ENCODE assay signal across 1 cellular context in the genomic region with DNA sequence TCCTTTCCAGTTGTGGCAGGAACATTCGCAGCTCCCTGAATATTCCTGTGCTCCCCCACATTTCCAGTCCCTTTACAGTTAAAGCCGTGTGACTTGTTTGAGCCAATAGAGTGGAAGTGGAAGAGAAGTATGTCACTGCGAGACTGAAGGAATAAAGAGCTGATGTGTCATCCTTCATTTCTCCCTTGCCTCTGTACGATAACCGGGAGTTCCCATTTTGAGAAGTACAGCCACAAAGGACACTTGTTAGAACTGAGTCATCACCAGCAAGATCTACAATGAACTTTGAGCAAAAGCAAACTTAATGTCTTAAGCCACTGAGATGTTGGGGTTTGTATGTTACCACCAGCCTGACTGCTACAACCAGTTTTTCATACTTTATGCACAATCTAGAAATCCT.
A peak's percentile ranks its signal among the peaks of the same experiment; 100 is the strongest.
TF ChIP-seq lines count a peak whose summit lies in the region.

No MANE protein-coding gene starts in this region.

TF ChIP-seq in K562, 482 proteins besides CTCF, POLR2A, EP300 and RAD21 (continued from another document and continues in another):
- TF ChIP-seq, protein P1, sequence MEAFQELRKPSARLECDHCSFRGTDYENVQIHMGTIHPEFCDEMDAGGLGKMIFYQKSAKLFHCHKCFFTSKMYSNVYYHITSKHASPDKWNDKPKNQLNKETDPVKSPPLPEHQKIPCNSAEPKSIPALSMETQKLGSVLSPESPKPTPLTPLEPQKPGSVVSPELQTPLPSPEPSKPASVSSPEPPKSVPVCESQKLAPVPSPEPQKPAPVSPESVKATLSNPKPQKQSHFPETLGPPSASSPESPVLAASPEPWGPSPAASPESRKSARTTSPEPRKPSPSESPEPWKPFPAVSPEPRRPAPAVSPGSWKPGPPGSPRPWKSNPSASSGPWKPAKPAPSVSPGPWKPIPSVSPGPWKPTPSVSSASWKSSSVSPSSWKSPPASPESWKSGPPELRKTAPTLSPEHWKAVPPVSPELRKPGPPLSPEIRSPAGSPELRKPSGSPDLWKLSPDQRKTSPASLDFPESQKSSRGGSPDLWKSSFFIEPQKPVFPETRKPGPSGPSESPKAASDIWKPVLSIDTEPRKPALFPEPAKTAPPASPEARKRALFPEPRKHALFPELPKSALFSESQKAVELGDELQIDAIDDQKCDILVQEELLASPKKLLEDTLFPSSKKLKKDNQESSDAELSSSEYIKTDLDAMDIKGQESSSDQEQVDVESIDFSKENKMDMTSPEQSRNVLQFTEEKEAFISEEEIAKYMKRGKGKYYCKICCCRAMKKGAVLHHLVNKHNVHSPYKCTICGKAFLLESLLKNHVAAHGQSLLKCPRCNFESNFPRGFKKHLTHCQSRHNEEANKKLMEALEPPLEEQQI (IDR thresholded peaks at IDR 0.05): no peak
- TF ChIP-seq, protein P2, sequence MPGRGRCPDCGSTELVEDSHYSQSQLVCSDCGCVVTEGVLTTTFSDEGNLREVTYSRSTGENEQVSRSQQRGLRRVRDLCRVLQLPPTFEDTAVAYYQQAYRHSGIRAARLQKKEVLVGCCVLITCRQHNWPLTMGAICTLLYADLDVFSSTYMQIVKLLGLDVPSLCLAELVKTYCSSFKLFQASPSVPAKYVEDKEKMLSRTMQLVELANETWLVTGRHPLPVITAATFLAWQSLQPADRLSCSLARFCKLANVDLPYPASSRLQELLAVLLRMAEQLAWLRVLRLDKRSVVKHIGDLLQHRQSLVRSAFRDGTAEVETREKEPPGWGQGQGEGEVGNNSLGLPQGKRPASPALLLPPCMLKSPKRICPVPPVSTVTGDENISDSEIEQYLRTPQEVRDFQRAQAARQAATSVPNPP (IDR thresholded peaks at IDR 0.05; ENCODE audit: borderline replicate concordance, insufficient read depth, insufficient read length): no peak
- TF ChIP-seq RBM25 (IDR thresholded peaks at IDR 0.05; ENCODE audit: low read depth, low read length, severe bottlenecking) (peak; percentile 39), SOX6 (IDR thresholded peaks at IDR 0.05) (peak; percentile 12; the same call in 1 of the 2 replicates), FOS (IDR thresholded peaks at IDR 0.05; ENCODE audit: extremely low read depth, insufficient read length) (no peak), MCM2 (IDR thresholded peaks at IDR 0.05; ENCODE audit: low read depth) (no peak), PTRF (tag; IDR thresholded peaks at IDR 0.05) (no peak), MEIS2 (IDR thresholded peaks at IDR 0.05; ENCODE audit: partially characterized antibody) (peak; percentile 18), ZNF263 (CRISPR knock-in tag; IDR thresholded peaks at IDR 0.05; ENCODE audit: borderline replicate concordance) (no peak), ATF7 (IDR thresholded peaks at IDR 0.05) (0 out of 2 replicates have a peak, but pooled peaks have one; percentile 14), CREM (IDR thresholded peaks at IDR 0.05; ENCODE audit: low read depth) (0 out of 2 replicates have a peak, but pooled peaks have one; percentile 23), ZNF232 (CRISPR knock-in tag; IDR thresholded peaks at IDR 0.05) (no peak), ZNF766 (CRISPR knock-in tag; conservative IDR thresholded peaks at IDR 0.05) (no peak), FOXJ2 (tag; IDR thresholded peaks at IDR 0.05) (no peak), HLTF (IDR thresholded peaks at IDR 0.05) (no peak), NFE2 (IDR thresholded peaks at IDR 0.05; ENCODE audit: low read depth) (peak; percentile 59; the same call in 1 of the 2 replicates), SPI1 (IDR thresholded peaks at IDR 0.05; ENCODE audit: borderline replicate concordance, low read depth, low read length) (peak; percentile 71; the same call in 1 of the 2 replicates), CSDE1 (IDR thresholded peaks at IDR 0.05) (no peak), FOSL1 (tag; conservative IDR thresholded peaks at IDR 0.05) (peak; percentile 77), CTBP1 (IDR thresholded peaks at IDR 0.05; ENCODE audit: borderline replicate concordance) (0 out of 2 replicates have a peak, but pooled peaks have one; percentile 15), KLF1 (tag; IDR thresholded peaks at IDR 0.05) (no peak), RBM39 (optimal IDR thresholded peaks at IDR 0.05; ENCODE audit: low read depth, low read length) (no peak), ZNF77 (CRISPR knock-in tag; IDR thresholded peaks at IDR 0.05) (no peak), ZNF695 (CRISPR knock-in tag; IDR thresholded peaks at IDR 0.05) (no peak), COPS2 (conservative IDR thresholded peaks at IDR 0.05) (no peak), PCBP2 (IDR thresholded peaks at IDR 0.05; ENCODE audit: low read depth, low read length, poor library complexity, severe bottlenecking) (no peak), MED1 (CRISPR knock-in tag; IDR thresholded peaks at IDR 0.05; ENCODE audit: borderline replicate concordance) (no peak), NFYB (IDR thresholded peaks at IDR 0.05; ENCODE audit: extremely low read depth, insufficient read length) (peak; percentile 88)
- TF ChIP-seq, protein P3, sequence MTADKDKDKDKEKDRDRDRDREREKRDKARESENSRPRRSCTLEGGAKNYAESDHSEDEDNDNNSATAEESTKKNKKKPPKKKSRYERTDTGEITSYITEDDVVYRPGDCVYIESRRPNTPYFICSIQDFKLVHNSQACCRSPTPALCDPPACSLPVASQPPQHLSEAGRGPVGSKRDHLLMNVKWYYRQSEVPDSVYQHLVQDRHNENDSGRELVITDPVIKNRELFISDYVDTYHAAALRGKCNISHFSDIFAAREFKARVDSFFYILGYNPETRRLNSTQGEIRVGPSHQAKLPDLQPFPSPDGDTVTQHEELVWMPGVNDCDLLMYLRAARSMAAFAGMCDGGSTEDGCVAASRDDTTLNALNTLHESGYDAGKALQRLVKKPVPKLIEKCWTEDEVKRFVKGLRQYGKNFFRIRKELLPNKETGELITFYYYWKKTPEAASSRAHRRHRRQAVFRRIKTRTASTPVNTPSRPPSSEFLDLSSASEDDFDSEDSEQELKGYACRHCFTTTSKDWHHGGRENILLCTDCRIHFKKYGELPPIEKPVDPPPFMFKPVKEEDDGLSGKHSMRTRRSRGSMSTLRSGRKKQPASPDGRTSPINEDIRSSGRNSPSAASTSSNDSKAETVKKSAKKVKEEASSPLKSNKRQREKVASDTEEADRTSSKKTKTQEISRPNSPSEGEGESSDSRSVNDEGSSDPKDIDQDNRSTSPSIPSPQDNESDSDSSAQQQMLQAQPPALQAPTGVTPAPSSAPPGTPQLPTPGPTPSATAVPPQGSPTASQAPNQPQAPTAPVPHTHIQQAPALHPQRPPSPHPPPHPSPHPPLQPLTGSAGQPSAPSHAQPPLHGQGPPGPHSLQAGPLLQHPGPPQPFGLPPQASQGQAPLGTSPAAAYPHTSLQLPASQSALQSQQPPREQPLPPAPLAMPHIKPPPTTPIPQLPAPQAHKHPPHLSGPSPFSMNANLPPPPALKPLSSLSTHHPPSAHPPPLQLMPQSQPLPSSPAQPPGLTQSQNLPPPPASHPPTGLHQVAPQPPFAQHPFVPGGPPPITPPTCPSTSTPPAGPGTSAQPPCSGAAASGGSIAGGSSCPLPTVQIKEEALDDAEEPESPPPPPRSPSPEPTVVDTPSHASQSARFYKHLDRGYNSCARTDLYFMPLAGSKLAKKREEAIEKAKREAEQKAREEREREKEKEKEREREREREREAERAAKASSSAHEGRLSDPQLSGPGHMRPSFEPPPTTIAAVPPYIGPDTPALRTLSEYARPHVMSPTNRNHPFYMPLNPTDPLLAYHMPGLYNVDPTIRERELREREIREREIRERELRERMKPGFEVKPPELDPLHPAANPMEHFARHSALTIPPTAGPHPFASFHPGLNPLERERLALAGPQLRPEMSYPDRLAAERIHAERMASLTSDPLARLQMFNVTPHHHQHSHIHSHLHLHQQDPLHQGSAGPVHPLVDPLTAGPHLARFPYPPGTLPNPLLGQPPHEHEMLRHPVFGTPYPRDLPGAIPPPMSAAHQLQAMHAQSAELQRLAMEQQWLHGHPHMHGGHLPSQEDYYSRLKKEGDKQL (CRISPR knock-in tag; IDR thresholded peaks at IDR 0.05; ENCODE audit: borderline replicate concordance): no peak
- TF ChIP-seq, protein P4, sequence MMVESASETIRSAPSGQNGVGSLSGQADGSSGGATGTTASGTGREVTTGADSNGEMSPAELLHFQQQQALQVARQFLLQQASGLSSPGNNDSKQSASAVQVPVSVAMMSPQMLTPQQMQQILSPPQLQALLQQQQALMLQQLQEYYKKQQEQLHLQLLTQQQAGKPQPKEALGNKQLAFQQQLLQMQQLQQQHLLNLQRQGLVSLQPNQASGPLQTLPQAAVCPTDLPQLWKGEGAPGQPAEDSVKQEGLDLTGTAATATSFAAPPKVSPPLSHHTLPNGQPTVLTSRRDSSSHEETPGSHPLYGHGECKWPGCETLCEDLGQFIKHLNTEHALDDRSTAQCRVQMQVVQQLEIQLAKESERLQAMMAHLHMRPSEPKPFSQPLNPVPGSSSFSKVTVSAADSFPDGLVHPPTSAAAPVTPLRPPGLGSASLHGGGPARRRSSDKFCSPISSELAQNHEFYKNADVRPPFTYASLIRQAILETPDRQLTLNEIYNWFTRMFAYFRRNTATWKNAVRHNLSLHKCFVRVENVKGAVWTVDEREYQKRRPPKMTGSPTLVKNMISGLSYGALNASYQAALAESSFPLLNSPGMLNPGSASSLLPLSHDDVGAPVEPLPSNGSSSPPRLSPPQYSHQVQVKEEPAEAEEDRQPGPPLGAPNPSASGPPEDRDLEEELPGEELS (CRISPR knock-in tag; IDR thresholded peaks at IDR 0.05; ENCODE audit: borderline replicate concordance): no peak
- TF ChIP-seq, protein P5, sequence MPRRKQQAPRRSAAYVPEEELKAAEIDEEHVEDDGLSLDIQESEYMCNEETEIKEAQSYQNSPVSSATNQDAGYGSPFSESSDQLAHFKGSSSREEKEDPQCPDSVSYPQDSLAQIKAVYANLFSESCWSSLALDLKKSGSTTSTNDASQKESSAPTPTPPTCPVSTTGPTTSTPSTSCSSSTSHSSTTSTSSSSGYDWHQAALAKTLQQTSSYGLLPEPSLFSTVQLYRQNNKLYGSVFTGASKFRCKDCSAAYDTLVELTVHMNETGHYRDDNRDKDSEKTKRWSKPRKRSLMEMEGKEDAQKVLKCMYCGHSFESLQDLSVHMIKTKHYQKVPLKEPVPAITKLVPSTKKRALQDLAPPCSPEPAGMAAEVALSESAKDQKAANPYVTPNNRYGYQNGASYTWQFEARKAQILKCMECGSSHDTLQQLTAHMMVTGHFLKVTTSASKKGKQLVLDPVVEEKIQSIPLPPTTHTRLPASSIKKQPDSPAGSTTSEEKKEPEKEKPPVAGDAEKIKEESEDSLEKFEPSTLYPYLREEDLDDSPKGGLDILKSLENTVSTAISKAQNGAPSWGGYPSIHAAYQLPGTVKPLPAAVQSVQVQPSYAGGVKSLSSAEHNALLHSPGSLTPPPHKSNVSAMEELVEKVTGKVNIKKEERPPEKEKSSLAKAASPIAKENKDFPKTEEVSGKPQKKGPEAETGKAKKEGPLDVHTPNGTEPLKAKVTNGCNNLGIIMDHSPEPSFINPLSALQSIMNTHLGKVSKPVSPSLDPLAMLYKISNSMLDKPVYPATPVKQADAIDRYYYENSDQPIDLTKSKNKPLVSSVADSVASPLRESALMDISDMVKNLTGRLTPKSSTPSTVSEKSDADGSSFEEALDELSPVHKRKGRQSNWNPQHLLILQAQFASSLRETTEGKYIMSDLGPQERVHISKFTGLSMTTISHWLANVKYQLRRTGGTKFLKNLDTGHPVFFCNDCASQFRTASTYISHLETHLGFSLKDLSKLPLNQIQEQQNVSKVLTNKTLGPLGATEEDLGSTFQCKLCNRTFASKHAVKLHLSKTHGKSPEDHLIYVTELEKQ (CRISPR knock-in tag; IDR thresholded peaks at IDR 0.05): no peak
- TF ChIP-seq, protein P6, sequence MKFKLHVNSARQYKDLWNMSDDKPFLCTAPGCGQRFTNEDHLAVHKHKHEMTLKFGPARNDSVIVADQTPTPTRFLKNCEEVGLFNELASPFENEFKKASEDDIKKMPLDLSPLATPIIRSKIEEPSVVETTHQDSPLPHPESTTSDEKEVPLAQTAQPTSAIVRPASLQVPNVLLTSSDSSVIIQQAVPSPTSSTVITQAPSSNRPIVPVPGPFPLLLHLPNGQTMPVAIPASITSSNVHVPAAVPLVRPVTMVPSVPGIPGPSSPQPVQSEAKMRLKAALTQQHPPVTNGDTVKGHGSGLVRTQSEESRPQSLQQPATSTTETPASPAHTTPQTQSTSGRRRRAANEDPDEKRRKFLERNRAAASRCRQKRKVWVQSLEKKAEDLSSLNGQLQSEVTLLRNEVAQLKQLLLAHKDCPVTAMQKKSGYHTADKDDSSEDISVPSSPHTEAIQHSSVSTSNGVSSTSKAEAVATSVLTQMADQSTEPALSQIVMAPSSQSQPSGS (CRISPR knock-in tag; IDR thresholded peaks at IDR 0.05): no peak
- TF ChIP-seq, protein P7, sequence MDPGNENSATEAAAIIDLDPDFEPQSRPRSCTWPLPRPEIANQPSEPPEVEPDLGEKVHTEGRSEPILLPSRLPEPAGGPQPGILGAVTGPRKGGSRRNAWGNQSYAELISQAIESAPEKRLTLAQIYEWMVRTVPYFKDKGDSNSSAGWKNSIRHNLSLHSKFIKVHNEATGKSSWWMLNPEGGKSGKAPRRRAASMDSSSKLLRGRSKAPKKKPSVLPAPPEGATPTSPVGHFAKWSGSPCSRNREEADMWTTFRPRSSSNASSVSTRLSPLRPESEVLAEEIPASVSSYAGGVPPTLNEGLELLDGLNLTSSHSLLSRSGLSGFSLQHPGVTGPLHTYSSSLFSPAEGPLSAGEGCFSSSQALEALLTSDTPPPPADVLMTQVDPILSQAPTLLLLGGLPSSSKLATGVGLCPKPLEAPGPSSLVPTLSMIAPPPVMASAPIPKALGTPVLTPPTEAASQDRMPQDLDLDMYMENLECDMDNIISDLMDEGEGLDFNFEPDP (CRISPR knock-in tag; IDR thresholded peaks at IDR 0.05): no peak
- TF ChIP-seq, protein P8, sequence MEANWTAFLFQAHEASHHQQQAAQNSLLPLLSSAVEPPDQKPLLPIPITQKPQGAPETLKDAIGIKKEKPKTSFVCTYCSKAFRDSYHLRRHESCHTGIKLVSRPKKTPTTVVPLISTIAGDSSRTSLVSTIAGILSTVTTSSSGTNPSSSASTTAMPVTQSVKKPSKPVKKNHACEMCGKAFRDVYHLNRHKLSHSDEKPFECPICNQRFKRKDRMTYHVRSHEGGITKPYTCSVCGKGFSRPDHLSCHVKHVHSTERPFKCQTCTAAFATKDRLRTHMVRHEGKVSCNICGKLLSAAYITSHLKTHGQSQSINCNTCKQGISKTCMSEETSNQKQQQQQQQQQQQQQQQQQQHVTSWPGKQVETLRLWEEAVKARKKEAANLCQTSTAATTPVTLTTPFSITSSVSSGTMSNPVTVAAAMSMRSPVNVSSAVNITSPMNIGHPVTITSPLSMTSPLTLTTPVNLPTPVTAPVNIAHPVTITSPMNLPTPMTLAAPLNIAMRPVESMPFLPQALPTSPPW (CRISPR knock-in tag; IDR thresholded peaks at IDR 0.05): no peak
- TF ChIP-seq, protein P9, sequence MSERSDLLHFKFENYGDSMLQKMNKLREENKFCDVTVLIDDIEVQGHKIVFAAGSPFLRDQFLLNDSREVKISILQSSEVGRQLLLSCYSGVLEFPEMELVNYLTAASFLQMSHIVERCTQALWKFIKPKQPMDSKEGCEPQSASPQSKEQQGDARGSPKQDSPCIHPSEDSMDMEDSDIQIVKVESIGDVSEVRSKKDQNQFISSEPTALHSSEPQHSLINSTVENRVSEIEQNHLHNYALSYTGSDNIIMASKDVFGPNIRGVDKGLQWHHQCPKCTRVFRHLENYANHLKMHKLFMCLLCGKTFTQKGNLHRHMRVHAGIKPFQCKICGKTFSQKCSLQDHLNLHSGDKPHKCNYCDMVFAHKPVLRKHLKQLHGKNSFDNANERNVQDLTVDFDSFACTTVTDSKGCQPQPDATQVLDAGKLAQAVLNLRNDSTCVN (CRISPR knock-in tag; IDR thresholded peaks at IDR 0.05): no peak
- TF ChIP-seq, protein P10, sequence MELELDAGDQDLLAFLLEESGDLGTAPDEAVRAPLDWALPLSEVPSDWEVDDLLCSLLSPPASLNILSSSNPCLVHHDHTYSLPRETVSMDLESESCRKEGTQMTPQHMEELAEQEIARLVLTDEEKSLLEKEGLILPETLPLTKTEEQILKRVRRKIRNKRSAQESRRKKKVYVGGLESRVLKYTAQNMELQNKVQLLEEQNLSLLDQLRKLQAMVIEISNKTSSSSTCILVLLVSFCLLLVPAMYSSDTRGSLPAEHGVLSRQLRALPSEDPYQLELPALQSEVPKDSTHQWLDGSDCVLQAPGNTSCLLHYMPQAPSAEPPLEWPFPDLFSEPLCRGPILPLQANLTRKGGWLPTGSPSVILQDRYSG (tag; conservative IDR thresholded peaks at IDR 0.05; ENCODE audit: low read depth): no peak
